Comparison of ENCODE assay signal across 1 cellular context in the genomic region with DNA sequence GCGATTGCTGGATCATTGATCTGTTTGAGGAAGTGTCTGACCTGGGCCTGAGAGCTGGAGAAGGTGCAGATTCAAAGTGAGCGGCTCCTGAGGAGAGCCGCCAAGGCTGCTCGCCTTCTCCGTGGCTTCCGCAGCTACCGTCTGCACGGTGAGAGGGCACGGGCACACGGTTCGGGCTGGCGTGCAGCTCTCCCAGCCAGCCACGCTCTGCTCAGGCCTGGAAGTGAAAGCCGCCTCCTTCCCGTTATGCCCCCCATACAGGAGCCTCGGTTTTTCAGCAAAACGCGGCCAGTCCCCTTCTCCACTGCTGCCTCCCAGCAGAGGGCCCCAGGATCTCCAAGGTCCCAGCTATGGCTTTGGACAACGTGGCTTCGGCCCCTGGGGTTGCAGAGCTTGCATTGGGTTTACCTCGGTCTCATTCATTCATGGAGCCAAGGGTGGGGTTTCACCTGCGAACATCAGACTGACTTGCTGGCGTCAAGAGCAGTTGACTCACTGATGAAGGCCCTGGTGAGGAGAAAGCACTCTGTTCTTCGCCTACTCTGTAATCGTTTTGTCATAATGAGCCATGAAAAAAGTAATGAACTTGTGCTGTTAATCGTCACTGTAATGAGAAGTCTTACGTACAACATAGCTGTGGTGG.
TF ChIP-seq lines count a peak whose summit lies in the region.

No MANE protein-coding gene starts in this region.

TF ChIP-seq in K562, 482 proteins besides CTCF, POLR2A, EP300 and RAD21:
- TF ChIP-seq GTF2E2 (tag; IDR thresholded peaks at IDR 0.05) (no peak), POLR2G (IDR thresholded peaks at IDR 0.05; ENCODE audit: low read depth, low read length) (peak; percentile 51; the same call in 1 of the 2 replicates), ZBTB33 (CRISPR knock-in tag; IDR thresholded peaks at IDR 0.05) (0 out of 2 replicates have a peak, but pooled peaks have one; percentile 19), STAG1 (CRISPR knock-in tag; IDR thresholded peaks at IDR 0.05; ENCODE audit: borderline replicate concordance) (no peak), PREB (CRISPR knock-in tag; IDR thresholded peaks at IDR 0.05) (no peak)
TF ChIP-seq in K562: peak in this region for 2.
